In the genomic region with DNA sequence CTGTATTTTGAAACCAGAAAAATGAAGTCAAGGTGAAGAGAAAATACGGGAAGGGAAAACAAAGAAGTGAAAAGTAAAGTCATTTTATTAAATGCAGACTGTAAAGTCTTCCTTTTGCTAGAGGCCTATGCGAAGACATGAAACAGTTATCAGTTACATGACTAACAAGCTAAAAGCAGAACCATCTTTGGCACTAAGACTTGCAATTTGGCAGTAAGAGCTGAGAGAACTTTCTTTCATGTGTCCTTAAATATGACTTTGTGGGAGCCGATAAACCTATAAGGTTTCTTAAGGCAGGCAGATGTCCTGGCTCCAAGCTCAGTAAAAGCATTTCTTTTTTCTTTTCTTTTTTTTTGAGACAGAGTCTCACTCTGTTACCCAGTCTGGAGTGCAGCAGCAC, we compare ENCODE assay signal across 15 cellular contexts. TPM values are rescaled to one million over a fixed set of nuclear protein-coding genes. Genes with fewer than 3 reads are reported as not detected.
DNase-seq lines count a peak whose midpoint lies in the region; ATAC-seq, FAIRE-seq and TF ChIP-seq lines count a peak whose summit lies in the region.
"Had no signal": no experiment of that assay in that cellular context is flagged by ENCODE, and none has a peak within 500 bp of the region (broad histone marks: within the 10 kb centered on the region; RNA-seq: fewer than 3 reads in every experiment).

No MANE protein-coding gene starts in this region.

- H3K27ac ChIP-seq in astrocyte (ENCODE audit: low read depth, low read length): no peak overlapping the region

- H3K4me1 ChIP-seq in astrocyte (ENCODE audit: insufficient read depth, low read length): peaks cover 3% of the 10 kb centered on the region

- H3K4me2 ChIP-seq in astrocyte (ENCODE audit: low read length): no peak overlapping the region

- H3K9ac ChIP-seq in astrocyte (ENCODE audit: low read length): no peak overlapping the region

- peaks cover 91% of the 10 kb centered on the region for H3K79me2 ChIP-seq in astrocyte (ENCODE audit: insufficient read depth, low read length)

- peaks cover 17% of the 10 kb centered on the region for H3K36me3 ChIP-seq in astrocyte (ENCODE audit: insufficient read depth, low read length)

- H3K4me1 Mint-ChIP-seq in HFFc6 (ENCODE audit: low read depth): peaks cover 78% of the 10 kb centered on the region
- peaks cover 7% of the 10 kb centered on the region for H3K4me1 Mint-ChIP-seq in astrocyte (ENCODE audit: low read depth, unreplicated experiment)
- peaks cover 53% of the 10 kb centered on the region for H3K4me1 Mint-ChIP-seq in osteocyte (ENCODE audit: unreplicated experiment)

- DNase-seq in HFFc6 (no peak), NOMO-1 (lab: John Stamatoyannopoulos, UW; ENCODE audit: unreplicated experiment in 2 of 2) (peak; percentile 65 to 68), astrocyte (ENCODE audit: low read depth) (peak; percentile 9), osteocyte (ENCODE audit: extremely low spot score, unreplicated experiment) (no peak), Right ventricle myocardium superior (no peak), urothelium cell line (ENCODE audit: low spot score) (no peak)
- DNase-seq: DMS153, H9, NCI-H1105 treated with DMSO at 0.1 percent for 48 hours, NCI-H2029 treated with DMSO at 0.1 percent for 48 hours, NCI-H510A treated with DMSO at 0.1 percent for 48 hours, PC-3, T-helper 2 cell had no signal

- H3K4me3 Mint-ChIP-seq in HFFc6 (no peak overlapping the region), astrocyte (ENCODE audit: unreplicated experiment) (no peak overlapping the region), osteocyte (ENCODE audit: unreplicated experiment) (no peak overlapping the region)
- H3K4me3 Mint-ChIP-seq: H9 had no signal

- H4K20me1 ChIP-seq in astrocyte (ENCODE audit: insufficient read depth, low read length): peaks cover 3% of the 10 kb centered on the region

- no peaks in the 10 kb centered on the region for H3K27me3 Mint-ChIP-seq in HFFc6 (ENCODE audit: insufficient read depth)
- no peaks in the 10 kb centered on the region for H3K27me3 Mint-ChIP-seq in astrocyte (ENCODE audit: low read depth, unreplicated experiment)
- no peaks in the 10 kb centered on the region for H3K27me3 Mint-ChIP-seq in osteocyte (ENCODE audit: unreplicated experiment)

- H3K9me3 ChIP-seq in astrocyte (ENCODE audit: insufficient read depth, low read depth, low read length): no peaks in the 10 kb centered on the region

- no peaks in the 10 kb centered on the region for H3K27me3 ChIP-seq in astrocyte (ENCODE audit: insufficient read depth, low read length)

- H3K36me3 Mint-ChIP-seq in HFFc6 (ENCODE audit: low read depth) (peaks cover 65% of the 10 kb centered on the region), astrocyte (ENCODE audit: low read depth, unreplicated experiment) (no peaks in the 10 kb centered on the region), osteocyte (ENCODE audit: unreplicated experiment) (peaks cover 7% of the 10 kb centered on the region)

- H3K27ac Mint-ChIP-seq in HFFc6 (peak overlapping the region; percentile 79), astrocyte (ENCODE audit: unreplicated experiment) (no peak overlapping the region), osteocyte (ENCODE audit: unreplicated experiment) (peak overlapping the region; percentile 12)
- H3K27ac Mint-ChIP-seq: H9 had no signal

- H3K9me3 Mint-ChIP-seq in HFFc6 (peaks cover 8% of the 10 kb centered on the region), astrocyte (ENCODE audit: unreplicated experiment) (no peaks in the 10 kb centered on the region), osteocyte (ENCODE audit: unreplicated experiment) (no peaks in the 10 kb centered on the region)

- intact Hi-C loops in Right ventricle myocardium superior (cut with DNase I): no loop called here

- H3K4me3 ChIP-seq in astrocyte (ENCODE audit: insufficient read depth, low read depth, low read length): no peak overlapping the region

- FAIRE-seq in astrocyte (lab: Jason Lieb, UNC) (no peak), urothelium cell line (lab: Jason Lieb, UNC) (no peak)
- FAIRE-seq: HTR-8/SVneo had no signal

- ATAC-seq in GM21526 (IDR thresholded peaks at IDR 0.05; ENCODE audit: low FRiP score, unreplicated experiment): no peak
- no peak for ATAC-seq in Right ventricle myocardium superior (ENCODE audit: poor library complexity)
- ATAC-seq: PC-3 had no signal

- no peak for TF ChIP-seq CTCF in HFFc6 (IDR thresholded peaks at IDR 0.05)
- TF ChIP-seq CTCF in astrocyte (IDR thresholded peaks at IDR 0.05; ENCODE audit: insufficient read depth, low read depth, low read length): no peak
- TF ChIP-seq CTCF in osteocyte (IDR thresholded peaks at IDR 0.05): no peak

- no peak overlapping the region for H2AFZ ChIP-seq in astrocyte (ENCODE audit: low read depth, low read length)

RNA-seq across cellular contexts. Expression of a gene that starts 10.4 kb away (rescaled TPM):
- total RNA-seq in HFFc6 (2021; fragmentation: NEBNext Ultra II Directional; extraction: Animal tissue kit (Norgen Biotek cat#: 25700)): 100 to 1,000 TPM; 109 to 291 (median 233) TPM
- total RNA-seq in astrocyte: 11.4 and 20.4 TPM in 2 replicates
- total RNA-seq in osteocyte: 33.5 and 37.6 TPM in 2 replicates
- 3.4 TPM for total RNA-seq in Right ventricle myocardium superior

Comparison
In these comparisons a context has a peak if more than half of its experiments do, and no peak if none do; other contexts are left out.
1. DNase-seq: peak in NOMO-1 (2 of 2) and astrocyte (single experiment); none in HFFc6 (single experiment), osteocyte (single experiment), Right ventricle myocardium superior (single experiment) and urothelium cell line (single experiment).